ENCODE assay signal across 2 cellular contexts in the genomic region with DNA sequence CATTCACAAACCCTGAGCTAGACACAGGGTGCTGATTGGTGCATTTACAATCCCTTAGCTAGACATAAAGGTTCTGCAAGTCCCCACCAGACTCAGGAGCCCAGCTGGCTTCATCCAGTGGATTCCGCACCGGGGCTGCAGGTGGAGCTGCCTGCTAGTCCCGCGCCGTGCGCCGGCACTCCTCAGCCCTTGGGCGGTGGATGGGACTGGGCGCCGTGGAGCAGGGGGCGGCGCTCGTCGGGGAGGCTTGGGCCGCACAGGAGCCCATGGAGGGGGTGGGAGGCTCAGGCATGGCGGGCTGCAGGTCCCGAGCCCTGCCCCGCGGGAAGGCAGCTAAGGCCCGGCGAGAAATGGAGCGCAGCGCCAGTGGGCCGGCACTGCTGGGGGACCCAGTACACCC.
DNase-seq lines count a peak whose midpoint lies in the region; TF ChIP-seq lines count a peak whose summit lies in the region.
"Not testable (repeated sequence)": the region's sequence is repeated elsewhere in the genome, so short reads cannot be mapped to it uniquely, and the experiment has no call there.

No MANE protein-coding gene starts in this region.

- intact Hi-C loops in activated CD4-positive, alpha-beta T cell treated with anti-CD3 and anti-CD28 coated beads, Interleukin-2, amount 10 ng/mL, durations not matched to agents 24 days and 14 days (cut with micrococcal nuclease); testis (cut with DNase I; ENCODE audit: low total_unique reads): not testable (repeated sequence)

- H3K27me3 ChIP-seq in testis, result not testable (repeated sequence)

- not testable (repeated sequence) for TF ChIP-seq CTCF in testis (IDR thresholded peaks at IDR 0.05)

- H3K36me3 Mint-ChIP-seq in activated CD4-positive, alpha-beta T cell treated with anti-CD3 and anti-CD28 coated beads, Interleukin-2, amount 10 ng/mL, durations not matched to agents 24 days and 14 days (ENCODE audit: low read depth), result not testable (repeated sequence)

- H3K4me3 Mint-ChIP-seq in activated CD4-positive, alpha-beta T cell treated with anti-CD3 and anti-CD28 coated beads, Interleukin-2, amount 10 ng/mL, durations not matched to agents 24 days and 14 days, result not testable (repeated sequence)

- not testable (repeated sequence) for H3K27me3 Mint-ChIP-seq in activated CD4-positive, alpha-beta T cell treated with anti-CD3 and anti-CD28 coated beads, Interleukin-2, amount 10 ng/mL, durations not matched to agents 24 days and 14 days

- not testable (repeated sequence) for H3K36me3 ChIP-seq in testis (ENCODE audit: low read depth, missing control alignments)

- peak; percentile 32 for DNase-seq in activated CD4-positive, alpha-beta T cell treated with anti-CD3 and anti-CD28 coated beads, Interleukin-2, amount 10 ng/mL, durations not matched to agents 24 days and 14 days
- not testable (repeated sequence) for DNase-seq in testis

- peak overlapping the region; percentile 29 to 41 for H3K4me3 ChIP-seq in testis

- H3K4me1 ChIP-seq in testis, result not testable (repeated sequence)

- not testable (repeated sequence) for TF ChIP-seq POLR2A in testis (IDR thresholded peaks at IDR 0.05)

- not testable (repeated sequence) for H3K27ac Mint-ChIP-seq in activated CD4-positive, alpha-beta T cell treated with anti-CD3 and anti-CD28 coated beads, Interleukin-2, amount 10 ng/mL, durations not matched to agents 24 days and 14 days

- WGBS in testis, 2 donors, result 61 to 67% methylated on average over 7 to 14 of the region's 24 CpGs

- H3K27ac ChIP-seq in testis, result not testable (repeated sequence)

- not testable (repeated sequence) for H3K4me1 Mint-ChIP-seq in activated CD4-positive, alpha-beta T cell treated with anti-CD3 and anti-CD28 coated beads, Interleukin-2, amount 10 ng/mL, durations not matched to agents 24 days and 14 days

- not testable (repeated sequence) for H3K9me3 Mint-ChIP-seq in activated CD4-positive, alpha-beta T cell treated with anti-CD3 and anti-CD28 coated beads, Interleukin-2, amount 10 ng/mL, durations not matched to agents 24 days and 14 days

- H3K9me3 ChIP-seq in testis, result not testable (repeated sequence)
